ENCODE assay signal across 7 cellular contexts in the genomic region with DNA sequence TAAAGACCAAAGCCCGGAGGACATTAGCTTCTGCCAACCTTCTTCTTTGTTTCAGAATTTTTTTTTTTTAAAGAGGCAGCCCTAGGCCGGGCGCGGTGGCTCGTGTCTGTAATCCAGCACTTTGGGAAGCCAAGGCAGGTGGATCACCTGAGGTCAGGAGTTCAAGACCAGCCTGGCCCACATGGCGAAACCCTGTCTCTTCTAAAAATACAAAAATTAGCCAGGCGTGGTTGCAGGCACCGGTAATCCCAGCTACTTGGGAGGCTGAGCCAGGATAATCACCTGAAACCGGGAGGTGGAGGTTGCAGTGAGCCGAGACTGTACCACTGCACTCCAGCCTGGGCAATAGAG. TPM values are rescaled to one million over a fixed set of nuclear protein-coding genes. Genes with fewer than 3 reads are reported as not detected.
DNase-seq lines count a peak whose midpoint lies in the region; ATAC-seq and TF ChIP-seq lines count a peak whose summit lies in the region.
"Not testable (repeated sequence)": the region's sequence is repeated elsewhere in the genome, so short reads cannot be mapped to it uniquely, and the experiment has no call there.

No MANE protein-coding gene starts in this region.

- TF ChIP-seq CTCF in HEK293 (tag by site-specific recombination; IDR thresholded peaks at IDR 0.05); MCF 10A (IDR thresholded peaks at IDR 0.05; ENCODE audit: unreplicated experiment): not testable (repeated sequence)

- not testable (repeated sequence) for H3K9me3 ChIP-seq in HEK293 (ENCODE audit: control insufficient read depth, insufficient read depth, low read depth, low read length); skeletal muscle tissue (ENCODE audit: control insufficient read depth in 3 of 3, low read length in 3 of 3)

- not testable (repeated sequence) for H3K36me3 ChIP-seq in HEK293 (ENCODE audit: control insufficient read depth in 2 of 2, insufficient read depth in 1 of 2, low read length in 2 of 2); skeletal muscle tissue (ENCODE audit: control insufficient read depth in 3 of 3, insufficient read depth in 3 of 3, low read length in 3 of 3)

- CTCF ChIA-PET in HEK293 (lab: Yijun Ruan, JAX), result not testable (repeated sequence)
- CTCF ChIA-PET in MCF 10A (lab: Yijun Ruan, JAX), result interaction anchor here (0.6 to 1.8 kb wide), 2 partner anchors 66 to 84 kb away, joined by 4 to 7 read pairs; a partner anchor contains a TSS

- H3K4me1 Mint-ChIP-seq in T-helper 2 cell treated with Interferon-gamma antibody and Interleukin-4, amounts not matched to agents 5 μg/mL and 100 μg/mL, for 36 hours (ENCODE audit: low read depth); MCF 10A (ENCODE audit: insufficient read depth, unreplicated experiment): not testable (repeated sequence)

- H3K27me3 Mint-ChIP-seq in T-helper 2 cell treated with Interferon-gamma antibody and Interleukin-4, amounts not matched to agents 5 μg/mL and 100 μg/mL, for 36 hours (ENCODE audit: low read depth); MCF 10A (ENCODE audit: insufficient read depth, unreplicated experiment): not testable (repeated sequence)

- not testable (repeated sequence) for H3K27me3 ChIP-seq in layer of hippocampus (ENCODE audit: control insufficient read depth, insufficient read depth, low read length); skeletal muscle tissue (ENCODE audit: control insufficient read depth in 3 of 3, insufficient read depth in 3 of 3, low read length in 3 of 3)

- intact Hi-C loops in MCF 10A (cut with micrococcal nuclease), result not testable (repeated sequence)

- not testable (repeated sequence) for H3K4me3 ChIP-seq in HEK293 (ENCODE audit: low read depth, low read length); skeletal muscle tissue (ENCODE audit: low read length in 3 of 3)

- H3K4me3 Mint-ChIP-seq in T-helper 2 cell treated with Interferon-gamma antibody and Interleukin-4, amounts not matched to agents 5 μg/mL and 100 μg/mL, for 36 hours, result peak overlapping the region; percentile 14
- peak overlapping the region; percentile 50 for H3K4me3 Mint-ChIP-seq in MCF 10A (ENCODE audit: unreplicated experiment)

- POLR2A ChIA-PET in HEK293 (lab: Yijun Ruan, JAX) (interaction anchor here (1.1 kb wide), 1 partner anchor 8 kb away, joined by 3 read pairs; a partner anchor contains a TSS), MCF 10A (lab: Yijun Ruan, JAX) (interaction anchor here (1.5 to 3.3 kb wide), 5 partner anchors 9 to 66 kb away, joined by 3 to 16 read pairs (median 11); a partner anchor contains a TSS)

- not testable (repeated sequence) for BruUV-seq in MCF 10A (replicated peaks; lab: Mats Ljungman, UMichigan)

- not testable (repeated sequence) for H3K27ac ChIP-seq in HEK293 (ENCODE audit: extremely low read depth, low read depth, low read length)
- peak overlapping the region; percentile 48 for H3K27ac ChIP-seq in layer of hippocampus (ENCODE audit: low read depth, low read length)
- H3K27ac ChIP-seq in skeletal muscle tissue (ENCODE audit: low read depth, low read length), result peak overlapping the region; percentile 34

- not testable (repeated sequence) for H3K4me1 ChIP-seq in HEK293 (ENCODE audit: control insufficient read depth, insufficient read depth, low read length)
- H3K4me1 ChIP-seq in skeletal muscle tissue (ENCODE audit: control insufficient read depth in 3 of 3, insufficient read depth in 3 of 3, low read length in 3 of 3), result peaks cover 3 to 10% (median 4%) of the 10 kb centered on the region in 3 donors

- H3K9me3 Mint-ChIP-seq in T-helper 2 cell treated with Interferon-gamma antibody and Interleukin-4, amounts not matched to agents 5 μg/mL and 100 μg/mL, for 36 hours; MCF 10A (ENCODE audit: unreplicated experiment): not testable (repeated sequence)

- peak overlapping the region in 1 of 3 donors; percentile 0 for H3K9ac ChIP-seq in skeletal muscle tissue (ENCODE audit: low read depth in 1 of 3, low read length in 3 of 3)

- not testable (repeated sequence) for H3K36me3 Mint-ChIP-seq in T-helper 2 cell treated with Interferon-gamma antibody and Interleukin-4, amounts not matched to agents 5 μg/mL and 100 μg/mL, for 36 hours (ENCODE audit: low read depth); MCF 10A (ENCODE audit: insufficient read depth, unreplicated experiment)

- H3K27ac Mint-ChIP-seq in T-helper 2 cell treated with Interferon-gamma antibody and Interleukin-4, amounts not matched to agents 5 μg/mL and 100 μg/mL, for 36 hours, result peak overlapping the region; percentile 55
- peak overlapping the region; percentile 81 for H3K27ac Mint-ChIP-seq in MCF 10A (ENCODE audit: low read depth, unreplicated experiment)

- not testable (repeated sequence) for DNase-seq in T-helper 2 cell treated with Interferon-gamma antibody and Interleukin-4, amounts not matched to agents 5 μg/mL and 100 μg/mL, for 36 hours (ENCODE audit: low spot score); MCF 10A (ENCODE audit: unreplicated experiment)

- ATAC-seq in GM18870 (IDR thresholded peaks at IDR 0.05; ENCODE audit: unreplicated experiment), result peak; percentile 22
- peak; percentile 4 for ATAC-seq in HG03175 (IDR thresholded peaks at IDR 0.05; ENCODE audit: unreplicated experiment)

TF ChIP-seq in HEK293, 187 proteins besides CTCF, POLR2A, EP300 and RAD21:
- TF ChIP-seq ZNF121 (tag by site-specific recombination; IDR thresholded peaks at IDR 0.05), result peak; percentile 30; the same call in 1 of the 2 replicates
TF ChIP-seq in HEK293: peak in this region for 1; not testable (repeated sequence) for 186.

RNA-seq across cellular contexts. Expression of a gene that starts 8.5 kb away (rescaled TPM):
- total RNA-seq in MCF 10A (2022) (99.5 and 100 TPM in 2 replicates), skeletal muscle tissue (61.1 TPM)

RNA-seq across cellular contexts. Expression of a gene that starts 28.7 kb away (rescaled TPM):
- total RNA-seq in MCF 10A (2022) (18.2 and 20.4 TPM in 2 replicates), skeletal muscle tissue (12.0 TPM)
